In genomic region chr14:105030836-105031396, GRCh38 we compare ENCODE assay signal across 14 cellular contexts. TPM values are rescaled to one million over a fixed set of nuclear protein-coding genes. Genes with fewer than 3 reads are reported as not detected.
"Had no signal": no experiment of that assay in that cellular context is flagged by ENCODE, and none has a peak within 500 bp of the region (broad histone marks: within the 10 kb centered on the region; RNA-seq: fewer than 3 reads in every experiment).

No MANE protein-coding gene starts in this region.

- H3K4me3 ChIP-seq: gastrocnemius medialis had no signal

- H3K4me1 ChIP-seq: gastrocnemius medialis had no signal

- H3K27ac ChIP-seq: gastrocnemius medialis had no signal

- FAIRE-seq: keratinocyte, TTC549 had no signal

- ATAC-seq: gastrocnemius medialis had no signal

- H3K9me3 ChIP-seq: gastrocnemius medialis had no signal

- H3K36me3 ChIP-seq: gastrocnemius medialis had no signal

- DNase-seq: activated B cell treated with CpG ODN at 0.5 μM for 24 hours; activated CD4-positive, alpha-beta T cell treated with anti-CD3 and anti-CD28 coated beads, Interleukin-2, amount 10 ng/mL, durations not matched to agents 7 days and 5 days; activated CD8-positive, alpha-beta memory T cell treated with anti-CD3 and anti-CD28 coated beads for 24 hours; activated naive CD4-positive, alpha-beta T cell treated with anti-CD3 and anti-CD28 coated beads, Interleukin-2, amount 10 ng/mL, durations not matched to agents 7 days and 5 days; central memory CD4-positive, alpha-beta T cell; effector memory CD4-positive, alpha-beta T cell; gastrocnemius medialis; stimulated activated CD4-positive, alpha-beta T cell treated with anti-CD3 and anti-CD28 coated beads, Interleukin-2, amount 100 ng/mL, for 48 hours; stimulated activated naive CD4-positive, alpha-beta T cell treated with Interleukin-2 at 50 U/mL for 16 hours; T-helper 2 cell had no signal

RNA-seq across cellular contexts. Expression of gene GPR132, which starts 34.3 kb away (rescaled TPM):
- total RNA-seq: myocyte, neural crest cell had no signal
- polyA plus RNA-seq: keratinocyte had no signal

RNA-seq across cellular contexts. Expression of gene AHNAK2, which starts 52.7 kb away (rescaled TPM):
- total RNA-seq: activated B cell treated with CpG ODN at 0.5 μM for 24 hours; activated CD4-positive, alpha-beta T cell treated with anti-CD3 and anti-CD28 coated beads, Interleukin-2, amount 10 ng/mL, durations not matched to agents 7 days and 5 days had no signal
